ENCODE assay signal across 1 cellular context in genomic region chr7:100852048-100852872, GRCh38.
TF ChIP-seq lines count a peak whose summit lies in the region.

A gene with protein sequence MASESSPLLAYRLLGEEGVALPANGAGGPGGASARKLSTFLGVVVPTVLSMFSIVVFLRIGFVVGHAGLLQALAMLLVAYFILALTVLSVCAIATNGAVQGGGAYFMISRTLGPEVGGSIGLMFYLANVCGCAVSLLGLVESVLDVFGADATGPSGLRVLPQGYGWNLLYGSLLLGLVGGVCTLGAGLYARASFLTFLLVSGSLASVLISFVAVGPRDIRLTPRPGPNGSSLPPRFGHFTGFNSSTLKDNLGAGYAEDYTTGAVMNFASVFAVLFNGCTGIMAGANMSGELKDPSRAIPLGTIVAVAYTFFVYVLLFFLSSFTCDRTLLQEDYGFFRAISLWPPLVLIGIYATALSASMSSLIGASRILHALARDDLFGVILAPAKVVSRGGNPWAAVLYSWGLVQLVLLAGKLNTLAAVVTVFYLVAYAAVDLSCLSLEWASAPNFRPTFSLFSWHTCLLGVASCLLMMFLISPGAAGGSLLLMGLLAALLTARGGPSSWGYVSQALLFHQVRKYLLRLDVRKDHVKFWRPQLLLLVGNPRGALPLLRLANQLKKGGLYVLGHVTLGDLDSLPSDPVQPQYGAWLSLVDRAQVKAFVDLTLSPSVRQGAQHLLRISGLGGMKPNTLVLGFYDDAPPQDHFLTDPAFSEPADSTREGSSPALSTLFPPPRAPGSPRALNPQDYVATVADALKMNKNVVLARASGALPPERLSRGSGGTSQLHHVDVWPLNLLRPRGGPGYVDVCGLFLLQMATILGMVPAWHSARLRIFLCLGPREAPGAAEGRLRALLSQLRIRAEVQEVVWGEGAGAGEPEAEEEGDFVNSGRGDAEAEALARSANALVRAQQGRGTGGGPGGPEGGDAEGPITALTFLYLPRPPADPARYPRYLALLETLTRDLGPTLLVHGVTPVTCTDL (plus strand): TSS chr7:100852713. CDS start chr7:100854198, 1,485 bp downstream.

TF ChIP-seq in HEK293, 187 proteins besides CTCF, POLR2A, EP300 and RAD21 (continued from another document and continues in another):
- TF ChIP-seq, protein P1, sequence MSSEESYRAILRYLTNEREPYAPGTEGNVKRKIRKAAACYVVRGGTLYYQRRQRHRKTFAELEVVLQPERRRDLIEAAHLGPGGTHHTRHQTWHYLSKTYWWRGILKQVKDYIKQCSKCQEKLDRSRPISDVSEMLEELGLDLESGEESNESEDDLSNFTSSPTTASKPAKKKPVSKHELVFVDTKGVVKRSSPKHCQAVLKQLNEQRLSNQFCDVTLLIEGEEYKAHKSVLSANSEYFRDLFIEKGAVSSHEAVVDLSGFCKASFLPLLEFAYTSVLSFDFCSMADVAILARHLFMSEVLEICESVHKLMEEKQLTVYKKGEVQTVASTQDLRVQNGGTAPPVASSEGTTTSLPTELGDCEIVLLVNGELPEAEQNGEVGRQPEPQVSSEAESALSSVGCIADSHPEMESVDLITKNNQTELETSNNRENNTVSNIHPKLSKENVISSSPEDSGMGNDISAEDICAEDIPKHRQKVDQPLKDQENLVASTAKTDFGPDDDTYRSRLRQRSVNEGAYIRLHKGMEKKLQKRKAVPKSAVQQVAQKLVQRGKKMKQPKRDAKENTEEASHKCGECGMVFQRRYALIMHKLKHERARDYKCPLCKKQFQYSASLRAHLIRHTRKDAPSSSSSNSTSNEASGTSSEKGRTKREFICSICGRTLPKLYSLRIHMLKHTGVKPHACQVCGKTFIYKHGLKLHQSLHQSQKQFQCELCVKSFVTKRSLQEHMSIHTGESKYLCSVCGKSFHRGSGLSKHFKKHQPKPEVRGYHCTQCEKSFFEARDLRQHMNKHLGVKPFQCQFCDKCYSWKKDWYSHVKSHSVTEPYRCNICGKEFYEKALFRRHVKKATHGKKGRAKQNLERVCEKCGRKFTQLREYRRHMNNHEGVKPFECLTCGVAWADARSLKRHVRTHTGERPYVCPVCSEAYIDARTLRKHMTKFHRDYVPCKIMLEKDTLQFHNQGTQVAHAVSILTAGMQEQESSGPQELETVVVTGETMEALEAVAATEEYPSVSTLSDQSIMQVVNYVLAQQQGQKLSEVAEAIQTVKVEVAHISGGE (tag by site-specific recombination; conservative IDR thresholded peaks at IDR 0.05; ENCODE audit: low read depth): peak; percentile 4; the same call in 1 of the 2 replicates
- TF ChIP-seq ZNF658 (tag by site-specific recombination; IDR thresholded peaks at IDR 0.05) (no peak), ZNF488 (tag by site-specific recombination; IDR thresholded peaks at IDR 0.05) (no peak), ZNF18 (tag by site-specific recombination; IDR thresholded peaks at IDR 0.05) (no peak), ZNF654 (tag by site-specific recombination; IDR thresholded peaks at IDR 0.05; ENCODE audit: low read depth) (peak; percentile 95), MZF1 (tag by site-specific recombination; IDR thresholded peaks at IDR 0.05; ENCODE audit: borderline replicate concordance) (peak; percentile 15; the same call in 1 of the 2 replicates), ZNF843 (tag by site-specific recombination; IDR thresholded peaks at IDR 0.05) (no peak), ZNF580 (tag by site-specific recombination; IDR thresholded peaks at IDR 0.05) (no peak), REPIN1 (tag by site-specific recombination; IDR thresholded peaks at IDR 0.05; ENCODE audit: low read depth) (no peak; the same call in 1 of the 2 replicates), ZNF747 (tag by site-specific recombination; IDR thresholded peaks at IDR 0.05) (no peak), BCL11A (tag by site-specific recombination; IDR thresholded peaks at IDR 0.05; ENCODE audit: low read depth) (no peak), ZNF76 (tag by site-specific recombination; IDR thresholded peaks at IDR 0.05; ENCODE audit: borderline replicate concordance, low read depth) (peak; percentile 76), HOXA7 (CRISPR knock-in tag; IDR thresholded peaks at IDR 0.05; ENCODE audit: borderline replicate concordance) (no peak), ZNF530 (tag by site-specific recombination; IDR thresholded peaks at IDR 0.05; ENCODE audit: low read depth) (no peak), ZFP41 (tag by site-specific recombination; IDR thresholded peaks at IDR 0.05; ENCODE audit: borderline replicate concordance) (no peak), YY2 (tag by site-specific recombination; IDR thresholded peaks at IDR 0.05) (peak; percentile 69), ZNF335 (tag by site-specific recombination; conservative IDR thresholded peaks at IDR 0.05) (no peak), KLF17 (tag by site-specific recombination; IDR thresholded peaks at IDR 0.05) (peak; percentile 49; the same call in 1 of the 2 replicates), ZNF324 (tag by site-specific recombination; IDR thresholded peaks at IDR 0.05) (peak; percentile 74), ZNF416 (tag by site-specific recombination; IDR thresholded peaks at IDR 0.05) (no peak), ZNF629 (tag by site-specific recombination; IDR thresholded peaks at IDR 0.05) (no peak), ZNF621 (tag by site-specific recombination; IDR thresholded peaks at IDR 0.05) (no peak), ZNF24 (tag by site-specific recombination; IDR thresholded peaks at IDR 0.05) (peak; percentile 53), ZNF423 (tag by site-specific recombination; IDR thresholded peaks at IDR 0.05) (no peak), PRDM2 (tag by site-specific recombination; IDR thresholded peaks at IDR 0.05; ENCODE audit: borderline replicate concordance) (no peak), ZNF555 (tag by site-specific recombination; conservative IDR thresholded peaks at IDR 0.05) (no peak), ZFHX2 (tag by site-specific recombination; conservative IDR thresholded peaks at IDR 0.05) (peak; percentile 50; the same call in 1 of the 2 replicates), ZNF473 (tag by site-specific recombination; IDR thresholded peaks at IDR 0.05) (no peak), ZEB2 (tag by site-specific recombination; IDR thresholded peaks at IDR 0.05) (peak; percentile 98)
- TF ChIP-seq, protein P2, sequence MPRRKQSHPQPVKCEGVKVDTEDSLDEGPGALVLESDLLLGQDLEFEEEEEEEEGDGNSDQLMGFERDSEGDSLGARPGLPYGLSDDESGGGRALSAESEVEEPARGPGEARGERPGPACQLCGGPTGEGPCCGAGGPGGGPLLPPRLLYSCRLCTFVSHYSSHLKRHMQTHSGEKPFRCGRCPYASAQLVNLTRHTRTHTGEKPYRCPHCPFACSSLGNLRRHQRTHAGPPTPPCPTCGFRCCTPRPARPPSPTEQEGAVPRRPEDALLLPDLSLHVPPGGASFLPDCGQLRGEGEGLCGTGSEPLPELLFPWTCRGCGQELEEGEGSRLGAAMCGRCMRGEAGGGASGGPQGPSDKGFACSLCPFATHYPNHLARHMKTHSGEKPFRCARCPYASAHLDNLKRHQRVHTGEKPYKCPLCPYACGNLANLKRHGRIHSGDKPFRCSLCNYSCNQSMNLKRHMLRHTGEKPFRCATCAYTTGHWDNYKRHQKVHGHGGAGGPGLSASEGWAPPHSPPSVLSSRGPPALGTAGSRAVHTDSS (tag by site-specific recombination; IDR thresholded peaks at IDR 0.05): no peak
- TF ChIP-seq, protein P3, sequence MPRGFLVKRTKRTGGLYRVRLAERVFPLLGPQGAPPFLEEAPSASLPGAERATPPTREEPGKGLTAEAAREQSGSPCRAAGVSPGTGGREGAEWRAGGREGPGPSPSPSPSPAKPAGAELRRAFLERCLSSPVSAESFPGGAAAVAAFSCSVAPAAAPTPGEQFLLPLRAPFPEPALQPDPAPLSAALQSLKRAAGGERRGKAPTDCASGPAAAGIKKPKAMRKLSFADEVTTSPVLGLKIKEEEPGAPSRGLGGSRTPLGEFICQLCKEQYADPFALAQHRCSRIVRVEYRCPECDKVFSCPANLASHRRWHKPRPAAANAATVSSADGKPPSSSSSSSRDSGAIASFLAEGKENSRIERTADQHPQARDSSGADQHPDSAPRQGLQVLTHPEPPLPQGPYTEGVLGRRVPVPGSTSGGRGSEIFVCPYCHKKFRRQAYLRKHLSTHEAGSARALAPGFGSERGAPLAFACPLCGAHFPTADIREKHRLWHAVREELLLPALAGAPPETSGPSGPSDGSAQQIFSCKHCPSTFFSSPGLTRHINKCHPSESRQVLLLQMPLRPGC (tag by site-specific recombination; IDR thresholded peaks at IDR 0.05): no peak
- TF ChIP-seq, protein P4, sequence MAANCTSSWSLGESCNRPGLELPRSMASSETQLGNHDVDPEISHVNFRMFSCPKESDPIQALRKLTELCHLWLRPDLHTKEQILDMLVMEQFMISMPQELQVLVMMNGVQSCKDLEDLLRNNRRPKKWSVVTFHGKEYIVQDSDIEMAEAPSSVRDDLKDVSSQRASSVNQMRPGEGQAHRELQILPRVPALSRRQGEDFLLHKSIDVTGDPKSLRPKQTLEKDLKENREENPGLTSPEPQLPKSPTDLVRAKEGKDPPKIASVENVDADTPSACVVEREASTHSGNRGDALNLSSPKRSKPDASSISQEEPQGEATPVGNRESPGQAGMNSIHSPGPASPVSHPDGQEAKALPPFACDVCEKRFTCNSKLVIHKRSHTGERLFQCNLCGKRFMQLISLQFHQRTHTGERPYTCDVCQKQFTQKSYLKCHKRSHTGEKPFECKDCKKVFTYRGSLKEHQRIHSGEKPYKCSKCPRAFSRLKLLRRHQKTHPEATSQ (tag by site-specific recombination; IDR thresholded peaks at IDR 0.05): peak; percentile 40; the same call in 1 of the 2 replicates
- TF ChIP-seq, protein P5, sequence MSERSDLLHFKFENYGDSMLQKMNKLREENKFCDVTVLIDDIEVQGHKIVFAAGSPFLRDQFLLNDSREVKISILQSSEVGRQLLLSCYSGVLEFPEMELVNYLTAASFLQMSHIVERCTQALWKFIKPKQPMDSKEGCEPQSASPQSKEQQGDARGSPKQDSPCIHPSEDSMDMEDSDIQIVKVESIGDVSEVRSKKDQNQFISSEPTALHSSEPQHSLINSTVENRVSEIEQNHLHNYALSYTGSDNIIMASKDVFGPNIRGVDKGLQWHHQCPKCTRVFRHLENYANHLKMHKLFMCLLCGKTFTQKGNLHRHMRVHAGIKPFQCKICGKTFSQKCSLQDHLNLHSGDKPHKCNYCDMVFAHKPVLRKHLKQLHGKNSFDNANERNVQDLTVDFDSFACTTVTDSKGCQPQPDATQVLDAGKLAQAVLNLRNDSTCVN (tag by site-specific recombination; optimal IDR thresholded peaks at IDR 0.05): peak; percentile 91
